In the genomic region with DNA sequence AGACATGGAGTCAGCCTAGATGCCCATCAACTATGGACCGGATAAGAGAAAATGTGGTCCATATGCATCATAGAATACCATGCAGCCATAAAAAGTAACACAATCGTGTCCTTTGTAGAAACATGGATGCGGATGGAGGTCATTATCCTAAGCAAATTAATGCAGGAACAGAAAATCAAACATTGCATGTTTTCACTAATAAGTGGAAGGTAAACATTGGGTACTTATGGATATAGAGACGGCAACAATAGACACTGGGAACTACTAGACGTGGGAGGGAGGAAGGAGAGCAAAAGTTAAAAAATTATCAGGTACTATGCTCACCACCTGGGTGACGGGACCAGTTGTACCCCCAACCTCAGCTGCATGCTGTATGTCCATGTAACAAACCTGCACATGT, we compare ENCODE assay signal across 2 cellular contexts.
TF ChIP-seq lines count a peak whose summit lies in the region.

No MANE protein-coding gene starts in this region.

TF ChIP-seq in HEK293, 187 proteins besides CTCF, POLR2A, EP300 and RAD21:
- peak; percentile 93 for TF ChIP-seq ZNF146 (tag by site-specific recombination; IDR thresholded peaks at IDR 0.05)
- TF ChIP-seq, protein P1, sequence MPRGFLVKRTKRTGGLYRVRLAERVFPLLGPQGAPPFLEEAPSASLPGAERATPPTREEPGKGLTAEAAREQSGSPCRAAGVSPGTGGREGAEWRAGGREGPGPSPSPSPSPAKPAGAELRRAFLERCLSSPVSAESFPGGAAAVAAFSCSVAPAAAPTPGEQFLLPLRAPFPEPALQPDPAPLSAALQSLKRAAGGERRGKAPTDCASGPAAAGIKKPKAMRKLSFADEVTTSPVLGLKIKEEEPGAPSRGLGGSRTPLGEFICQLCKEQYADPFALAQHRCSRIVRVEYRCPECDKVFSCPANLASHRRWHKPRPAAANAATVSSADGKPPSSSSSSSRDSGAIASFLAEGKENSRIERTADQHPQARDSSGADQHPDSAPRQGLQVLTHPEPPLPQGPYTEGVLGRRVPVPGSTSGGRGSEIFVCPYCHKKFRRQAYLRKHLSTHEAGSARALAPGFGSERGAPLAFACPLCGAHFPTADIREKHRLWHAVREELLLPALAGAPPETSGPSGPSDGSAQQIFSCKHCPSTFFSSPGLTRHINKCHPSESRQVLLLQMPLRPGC (tag by site-specific recombination; IDR thresholded peaks at IDR 0.05) = no peak

TF ChIP-seq in endothelial cell of umbilical vein, 7 proteins besides CTCF, POLR2A, EP300 and RAD21:
- no peak for TF ChIP-seq JUN (IDR thresholded peaks at IDR 0.05; ENCODE audit: borderline replicate concordance, insufficient read depth, insufficient read length, low read depth)
- TF ChIP-seq, protein P2, sequence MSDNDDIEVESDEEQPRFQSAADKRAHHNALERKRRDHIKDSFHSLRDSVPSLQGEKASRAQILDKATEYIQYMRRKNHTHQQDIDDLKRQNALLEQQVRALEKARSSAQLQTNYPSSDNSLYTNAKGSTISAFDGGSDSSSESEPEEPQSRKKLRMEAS (IDR thresholded peaks at IDR 0.05; ENCODE audit: insufficient read depth, insufficient read length) = no peak
- TF ChIP-seq EZH2 (IDR thresholded peaks at IDR 0.05; ENCODE audit: borderline replicate concordance, low read depth, low read length, severe bottlenecking) = no peak
- no peak for TF ChIP-seq FOS (IDR thresholded peaks at IDR 0.05; ENCODE audit: borderline replicate concordance, insufficient read depth, low read length)
- TF ChIP-seq GATA2 (IDR thresholded peaks at IDR 0.05; ENCODE audit: insufficient read depth, insufficient read length, low read depth, low read length) = no peak
- TF ChIP-seq MYC (IDR thresholded peaks at IDR 0.05; ENCODE audit: low read depth, low read length) = no peak
- TF ChIP-seq POLR2AphosphoS5 (IDR thresholded peaks at IDR 0.05; ENCODE audit: insufficient read depth, low read depth, low read length) = no peak
